Comparison of ENCODE assay signal across 31 cellular contexts in genomic region chr18:78090584-78090983, GRCh38.
A peak's percentile ranks its signal among the peaks of the same experiment; 100 is the strongest.
DNase-seq lines count a peak whose midpoint lies in the region; ATAC-seq, FAIRE-seq and TF ChIP-seq lines count a peak whose summit lies in the region.
"Had no signal": no experiment of that assay in that cellular context is flagged by ENCODE, and none has a peak within 500 bp of the region (broad histone marks: within the 10 kb centered on the region; RNA-seq: fewer than 3 reads in every experiment).

No MANE protein-coding gene starts in this region.

- no peak overlapping the region for H3K4me3 Mint-ChIP-seq in CD14-positive monocyte
- H3K4me3 Mint-ChIP-seq: activated CD4-positive, alpha-beta memory T cell treated with anti-CD3 and anti-CD28 coated beads for 36 hours; activated naive CD8-positive, alpha-beta T cell treated with anti-CD3 and anti-CD28 coated beads, Interleukin-2, amount 50 U/mL, for 24 hours; endodermal cell; GM23338; HFFc6; nephron progenitor cell; stimulated activated memory B cell treated with anti-CD40 and anti-IgM and Interleukin-4, amounts not matched to agents 10 μg/mL and 1 μg/mL and 100 μg/mL, for 72 hours had no signal

- H3K27ac ChIP-seq in small intestine (ENCODE audit: low read depth in 1 of 2, low read length in 1 of 2), result no peak overlapping the region
- H3K27ac ChIP-seq: 22Rv1; BLaER1 treated with 17β-estradiol and CSF1 and Interleukin-3, amounts not matched to agents 10 nM and 100 nM; esophagus muscularis mucosa; heart right ventricle; left ventricle myocardium inferior; ovary had no signal

- H3K4me1 Mint-ChIP-seq in CD14-positive monocyte, result no peaks in the 10 kb centered on the region
- H3K4me1 Mint-ChIP-seq: activated naive CD8-positive, alpha-beta T cell treated with anti-CD3 and anti-CD28 coated beads, Interleukin-2, amount 50 U/mL, for 24 hours; GM23338; stimulated activated memory B cell treated with anti-CD40 and anti-IgM and Interleukin-4, amounts not matched to agents 10 μg/mL and 1 μg/mL and 100 μg/mL, for 72 hours had no signal

- no peaks in the 10 kb centered on the region for H3K36me3 ChIP-seq in small intestine (ENCODE audit: control insufficient read depth in 2 of 2, insufficient read depth in 2 of 2, low read length in 2 of 2)
- H3K36me3 ChIP-seq: BLaER1 treated with 17β-estradiol and CSF1 and Interleukin-3, amounts not matched to agents 10 nM and 100 nM; esophagus muscularis mucosa; heart right ventricle; left ventricle myocardium inferior; ovary had no signal

- H3K9me3 ChIP-seq in small intestine (ENCODE audit: control insufficient read depth, low read depth), result no peaks in the 10 kb centered on the region
- H3K9me3 ChIP-seq: BLaER1 treated with 17β-estradiol and CSF1 and Interleukin-3, amounts not matched to agents 10 nM and 100 nM; Caco-2; esophagus muscularis mucosa; heart right ventricle; left ventricle myocardium inferior; ovary had no signal

- H3K4me1 ChIP-seq in small intestine (ENCODE audit: control insufficient read depth in 2 of 2, insufficient read depth in 1 of 2, low read depth in 1 of 2, low read length in 1 of 2), result no peaks in the 10 kb centered on the region
- H3K4me1 ChIP-seq: Caco-2, esophagus muscularis mucosa, heart right ventricle, left ventricle myocardium inferior had no signal

- H3K27ac Mint-ChIP-seq in CD14-positive monocyte, result no peak overlapping the region
- H3K27ac Mint-ChIP-seq: activated CD4-positive, alpha-beta memory T cell treated with anti-CD3 and anti-CD28 coated beads for 36 hours; activated naive CD8-positive, alpha-beta T cell treated with anti-CD3 and anti-CD28 coated beads, Interleukin-2, amount 50 U/mL, for 24 hours; endodermal cell; GM23338; HFFc6; nephron progenitor cell; stimulated activated memory B cell treated with anti-CD40 and anti-IgM and Interleukin-4, amounts not matched to agents 10 μg/mL and 1 μg/mL and 100 μg/mL, for 72 hours had no signal

- no peaks in the 10 kb centered on the region for H3K36me3 Mint-ChIP-seq in CD14-positive monocyte
- H3K36me3 Mint-ChIP-seq: activated CD4-positive, alpha-beta memory T cell treated with anti-CD3 and anti-CD28 coated beads for 36 hours; stimulated activated memory B cell treated with anti-CD40 and anti-IgM and Interleukin-4, amounts not matched to agents 10 μg/mL and 1 μg/mL and 100 μg/mL, for 72 hours had no signal

- H3K9me3 Mint-ChIP-seq in CD14-positive monocyte, result peaks cover 0 to 6% (median 2%) of the 10 kb centered on the region in 7 donors
- H3K9me3 Mint-ChIP-seq: activated CD4-positive, alpha-beta memory T cell treated with anti-CD3 and anti-CD28 coated beads for 36 hours; activated naive CD8-positive, alpha-beta T cell treated with anti-CD3 and anti-CD28 coated beads, Interleukin-2, amount 50 U/mL, for 24 hours; endodermal cell; nephron progenitor cell; stimulated activated memory B cell treated with anti-CD40 and anti-IgM and Interleukin-4, amounts not matched to agents 10 μg/mL and 1 μg/mL and 100 μg/mL, for 72 hours had no signal

- no peak overlapping the region for H3K4me3 ChIP-seq in small intestine (ENCODE audit: low read depth in 1 of 2, low read length in 2 of 2)
- H3K4me3 ChIP-seq: BLaER1 treated with 17β-estradiol and CSF1 and Interleukin-3, amounts not matched to agents 10 nM and 100 nM; esophagus muscularis mucosa; GM23338; heart right ventricle; left ventricle myocardium inferior; ovary had no signal

- 65 to 82% (median 75%) methylated on average over 11 of the region's 11 CpGs for WGBS in small intestine, 3 donors

- DNase-seq in NCI-H1417 (lab: John Stamatoyannopoulos, UW), result peak in 2 of 3 experiments; percentile 34 to 71
- DNase-seq in NCI-H1417 treated with DMSO at 0.1 percent for 48 hours (lab: John Stamatoyannopoulos, UW), result no peak
- peak; percentile 76 for DNase-seq in NCI-H1436 treated with DMSO at 0.1 percent for 48 hours (lab: John Stamatoyannopoulos, UW)
- peak; percentile 58 for DNase-seq in NCI-H2196 treated with DMSO at 0.1 percent for 48 hours (lab: John Stamatoyannopoulos, UW; ENCODE audit: unreplicated experiment)
- DNase-seq in small intestine, result peak; percentile 3
- no peak for DNase-seq in CD14-positive monocyte (ENCODE audit: low spot score)
- no peak for DNase-seq in NCI-H1694 treated with DMSO at 0.1 percent for 48 hours (lab: John Stamatoyannopoulos, UW)
- DNase-seq: activated CD4-positive, alpha-beta memory T cell treated with anti-CD3 and anti-CD28 coated beads for 36 hours; activated CD4-positive, CD25-positive, alpha-beta regulatory T cell treated with anti-CD3 and anti-CD28 coated beads, Interleukin-2, amount 50 U/mL, for 72 hours; activated naive CD4-positive, alpha-beta T cell; activated naive CD8-positive, alpha-beta T cell treated with anti-CD3 and anti-CD28 coated beads, Interleukin-2, amount 50 U/mL, for 24 hours; Caco-2; central memory CD4-positive, alpha-beta T cell; endodermal cell; foreskin fibroblast; heart right ventricle; HFFc6; left ventricle myocardium inferior; mesenchymal stem cell; NCI-H1048; nephron progenitor cell; ovary; SHP77; trophoblast cell had no signal

- peaks cover 1 to 3% (median 2%) of the 10 kb centered on the region in 3 donors for H3K27me3 Mint-ChIP-seq in CD14-positive monocyte (ENCODE audit: low read depth in 3 of 3)
- H3K27me3 Mint-ChIP-seq: activated CD4-positive, alpha-beta memory T cell treated with anti-CD3 and anti-CD28 coated beads for 36 hours; activated naive CD8-positive, alpha-beta T cell treated with anti-CD3 and anti-CD28 coated beads, Interleukin-2, amount 50 U/mL, for 24 hours; stimulated activated memory B cell treated with anti-CD40 and anti-IgM and Interleukin-4, amounts not matched to agents 10 μg/mL and 1 μg/mL and 100 μg/mL, for 72 hours had no signal

- no peaks in the 10 kb centered on the region for H3K27me3 ChIP-seq in small intestine (ENCODE audit: control insufficient read depth in 2 of 2, insufficient read depth in 2 of 2, low read length in 2 of 2)
- H3K27me3 ChIP-seq: BLaER1 treated with 17β-estradiol and CSF1 and Interleukin-3, amounts not matched to agents 10 nM and 100 nM; ovary had no signal

- ATAC-seq in GM19467 (IDR thresholded peaks at IDR 0.05; ENCODE audit: unreplicated experiment), result no peak
- ATAC-seq: activated naive CD8-positive, alpha-beta T cell treated with anti-CD3 and anti-CD28 coated beads, Interleukin-2, amount 50 U/mL, for 24 hours; GM23338; heart right ventricle; stimulated activated memory B cell treated with anti-CD40 and anti-IgM and Interleukin-4, amounts not matched to agents 10 μg/mL and 1 μg/mL and 100 μg/mL, for 72 hours had no signal

- no peak for TF ChIP-seq CTCF in CD14-positive monocyte (IDR thresholded peaks at IDR 0.05)

- intact Hi-C loops in CD14-positive monocyte (cut with micrococcal nuclease), result no loop called here

- FAIRE-seq in small intestine (lab: Jason Lieb, UNC), result no peak
- FAIRE-seq: keratinocyte had no signal

Comparison
In these comparisons a context has a peak if more than half of its experiments do, and no peak if none do; other contexts are left out.
1. DNase-seq: peak in NCI-H1417 (2 of 3), NCI-H1436 treated with DMSO at 0.1 percent for 48 hours (single experiment), NCI-H2196 treated with DMSO at 0.1 percent for 48 hours (single experiment) and small intestine (single experiment); none in NCI-H1417 treated with DMSO at 0.1 percent for 48 hours (single experiment), CD14-positive monocyte (single experiment) and NCI-H1694 treated with DMSO at 0.1 percent for 48 hours (single experiment).